7 cellular contexts compared by ENCODE assay signal in genomic region chr11:44286268-44286880, GRCh38. TPM values are rescaled to one million over a fixed set of nuclear protein-coding genes. Genes with fewer than 3 reads are reported as not detected.
A peak's percentile ranks its signal among the peaks of the same experiment; 100 is the strongest.
DNase-seq lines count a peak whose midpoint lies in the region; ATAC-seq and TF ChIP-seq lines count a peak whose summit lies in the region.

No MANE protein-coding gene starts in this region.

- H3K9me3 ChIP-seq in Peyer's patch, result no peaks in the 10 kb centered on the region

- H3K36me3 ChIP-seq in Peyer's patch, result no peaks in the 10 kb centered on the region

- no peak for TF ChIP-seq POLR2A in Peyer's patch (IDR thresholded peaks at IDR 0.05)

- ATAC-seq in HG02981 (IDR thresholded peaks at IDR 0.05; ENCODE audit: unreplicated experiment), result no peak

- no peaks in the 10 kb centered on the region for H3K4me1 ChIP-seq in Peyer's patch

- H3K4me3 ChIP-seq in Peyer's patch, result no peak overlapping the region

- H3K27me3 ChIP-seq in Peyer's patch, result no peaks in the 10 kb centered on the region

- TF ChIP-seq CTCF in GM12801 (IDR thresholded peaks at IDR 0.05; ENCODE audit: extremely low read depth, insufficient read length), result peak; percentile 13
- TF ChIP-seq CTCF in Peyer's patch (IDR thresholded peaks at IDR 0.05), result peak; percentile 64 to 91 (median 86)

- DNase-seq in HuH-7 (ENCODE audit: low spot score), result peak; percentile 84
- peak; percentile 18 to 72 (median 67) for DNase-seq in Peyer's patch
- peak; percentile 23 to 26 for DNase-seq in activated T-helper 1 cell treated with anti-CD3 and anti-CD28 coated beads, Interleukin-2, amount 50 U/mL, for 16 hours (ENCODE audit: low read depth in 1 of 2, low spot score in 1 of 2)
- DNase-seq in germinal center (ENCODE audit: low spot score), result peak; percentile 81
- peak; percentile 74 for DNase-seq in retina

- H3K27ac ChIP-seq in Peyer's patch, result no peak overlapping the region

RNA-seq across cellular contexts. Expression of gene ALX4, which starts 23.6 kb away (rescaled TPM):
- total RNA-seq in Peyer's patch, result not detected

Comparison
In these comparisons a context has a peak if more than half of its experiments do, and no peak if none do; other contexts are left out.
1. DNase-seq: peak in every context shown above with its lines; median percentile 84 in HuH-7; 81 in germinal center; 74 in retina; 67 in Peyer's patch; 24 in activated T-helper 1 cell treated with anti-CD3 and anti-CD28 coated beads, Interleukin-2, amount 50 U/mL, for 16 hours.